ENCODE assay signal across 8 cellular contexts in the genomic region with DNA sequence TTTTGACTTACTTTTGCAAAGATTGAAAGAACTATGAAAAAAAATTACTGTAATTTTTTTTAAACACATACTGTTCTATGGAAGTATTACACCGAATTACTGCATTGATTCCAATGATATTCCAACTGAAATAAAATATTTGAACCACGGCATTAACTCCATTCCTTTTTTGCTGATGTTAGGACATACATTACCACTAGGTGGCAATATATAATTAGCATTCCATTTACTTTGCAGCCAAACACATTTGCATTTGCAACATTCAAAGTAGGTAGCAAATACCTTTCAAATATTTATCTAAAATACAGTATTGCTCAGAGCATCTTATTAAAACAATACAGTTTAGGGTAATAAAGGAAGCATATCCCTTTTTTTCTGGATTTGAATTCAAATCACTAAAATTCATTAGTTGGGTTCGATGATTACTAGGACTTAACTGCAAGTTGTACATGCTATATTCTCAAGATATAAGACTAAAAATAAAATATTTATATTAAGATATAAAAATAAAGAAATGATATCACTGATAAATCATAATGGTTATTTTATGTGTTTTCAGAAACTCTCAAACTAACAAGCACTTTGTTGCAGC. TPM values are rescaled to one million over a fixed set of nuclear protein-coding genes. Genes with fewer than 3 reads are reported as not detected.
DNase-seq lines count a peak whose midpoint lies in the region; ATAC-seq and TF ChIP-seq lines count a peak whose summit lies in the region.

No MANE protein-coding gene starts in this region.

- TF ChIP-seq POLR2A in Peyer's patch (IDR thresholded peaks at IDR 0.05) (no peak), spleen (IDR thresholded peaks at IDR 0.05) (no peak)

- H3K27ac ChIP-seq in Peyer's patch (no peak overlapping the region), spleen (no peak overlapping the region)

- peak; percentile 44 to 72 (median 65) for TF ChIP-seq CTCF in Peyer's patch (IDR thresholded peaks at IDR 0.05)
- TF ChIP-seq CTCF in fibroblast of pulmonary artery (IDR thresholded peaks at IDR 0.05; ENCODE audit: low read length, missing control alignments): peak; percentile 76
- peak; percentile 38 to 75 (median 62) for TF ChIP-seq CTCF in spleen (IDR thresholded peaks at IDR 0.05 in 8 of 11, conservative IDR thresholded peaks at IDR 0.05 in 3 of 11)

- DNase-seq in NCI-H1694 treated with DMSO at 0.1 percent for 48 hours (lab: John Stamatoyannopoulos, UW): peak; percentile 58
- DNase-seq in NCI-H1694 (lab: John Stamatoyannopoulos, UW): no peak
- no peak for DNase-seq in Peyer's patch
- DNase-seq in fibroblast of pulmonary artery (ENCODE audit: low read depth): peak; percentile 49
- no peak for DNase-seq in spleen
- DNase-seq in stimulated activated CD4-positive, alpha-beta T cell treated with anti-CD3 and anti-CD28 coated beads, Interleukin-12 subunit alpha, Interleukin-12 subunit beta, amount 100 ng/mL, for 4 hours: no peak
- DNase-seq in MG63: no peak

- WGBS in spleen, 5 donors: 49 to 58% (median 55%) methylated on average over 3 of the region's 3 CpGs

- intact Hi-C loops in spleen (cut with DNase I; ENCODE audit: low total_unique reads): no loop called here

- H3K4me1 ChIP-seq in Peyer's patch (no peaks in the 10 kb centered on the region), spleen (peaks cover 0 to 33% (median 0%) of the 10 kb centered on the region in 6 donors)

- H3K4me3 ChIP-seq in Peyer's patch (no peak overlapping the region), fibroblast of pulmonary artery (replicated peaks; ENCODE audit: low read depth, low read length) (no peak overlapping the region), spleen (no peak overlapping the region), MG63 (no peak overlapping the region)

- ATAC-seq in HG03175 (IDR thresholded peaks at IDR 0.05; ENCODE audit: unreplicated experiment): peak; percentile 67

- H3K36me3 ChIP-seq in Peyer's patch: peaks cover 0 to 8% (median 0%) of the 10 kb centered on the region in 3 donors
- peaks cover 0 to 68% (median 14%) of the 10 kb centered on the region in 6 donors for H3K36me3 ChIP-seq in spleen
- H3K36me3 ChIP-seq in MG63: no peaks in the 10 kb centered on the region

- H3K27me3 ChIP-seq in Peyer's patch (no peaks in the 10 kb centered on the region), spleen (replicated peaks in 1 of 7) (no peaks in the 10 kb centered on the region), MG63 (no peaks in the 10 kb centered on the region)

- H3K9me3 ChIP-seq in Peyer's patch (no peaks in the 10 kb centered on the region), spleen (peaks cover 0 to 32% (median 19%) of the 10 kb centered on the region in 8 donors), MG63 (peaks cover 3% of the 10 kb centered on the region)

RNA-seq across cellular contexts. Expression of gene LANCL1, which starts 31.3 kb away (rescaled TPM):
- total RNA-seq in Peyer's patch (10 to 100 TPM; 13.2 to 22.6 (median 18.7) TPM), spleen (10 to 100 TPM; 31.5 to 42.1 (median 35.2) TPM)
- polyA plus RNA-seq in spleen: 10 to 100 TPM; 10.9 to 15.6 (median 12.0) TPM
- total RNA-seq in MG63 (2014; rRNA removed; shearing (Covaris generic); ENCODE audit: low replicate concordance): 47.5 and 70.8 TPM in 2 replicates

Comparison
In these comparisons a context has a peak if more than half of its experiments do, and no peak if none do; other contexts are left out.
1. DNase-seq: peak in NCI-H1694 treated with DMSO at 0.1 percent for 48 hours (single experiment) and fibroblast of pulmonary artery (single experiment); none in NCI-H1694 (single experiment), Peyer's patch (0 of 3), spleen (single experiment), stimulated activated CD4-positive, alpha-beta T cell treated with anti-CD3 and anti-CD28 coated beads, Interleukin-12 subunit alpha, Interleukin-12 subunit beta, amount 100 ng/mL, for 4 hours (single experiment) and MG63 (single experiment).
2. Peak in every context shown above with its lines, with median percentiles within 50 percentile points of each other: CTCF ChIP-seq.